9 cellular contexts compared by ENCODE assay signal in genomic region chr15:78765154-78765860, GRCh38. TPM values are rescaled to one million over a fixed set of nuclear protein-coding genes. Genes with fewer than 3 reads are reported as not detected.
DNase-seq lines count a peak whose midpoint lies in the region; ATAC-seq and TF ChIP-seq lines count a peak whose summit lies in the region.
"Not testable (repeated sequence)": the region's sequence is repeated elsewhere in the genome, so short reads cannot be mapped to it uniquely, and the experiment has no call there.
"Had no signal": no experiment of that assay in that cellular context is flagged by ENCODE, and none has a peak within 500 bp of the region (broad histone marks: within the 10 kb centered on the region; RNA-seq: fewer than 3 reads in every experiment).

No MANE protein-coding gene starts in this region.

- H3K4me3 ChIP-seq in BLaER1 treated with 17β-estradiol and CSF1 and Interleukin-3, amounts not matched to agents 10 nM and 100 nM; NT2/D1 (ENCODE audit: insufficient read length, low read depth); dorsolateral prefrontal cortex; right cardiac atrium (ENCODE audit: low read length); lower lobe of right lung; osteoblast (ENCODE audit: insufficient read depth, low read length); spleen: not testable (repeated sequence)

- H3K4me3 Mint-ChIP-seq in activated naive CD8-positive, alpha-beta T cell treated with anti-CD3 and anti-CD28 coated beads, Interleukin-2, amount 10 ng/mL, durations not matched to agents 7 days and 5 days = not testable (repeated sequence)

- not testable (repeated sequence) for H3K9me3 Mint-ChIP-seq in activated naive CD8-positive, alpha-beta T cell treated with anti-CD3 and anti-CD28 coated beads, Interleukin-2, amount 10 ng/mL, durations not matched to agents 7 days and 5 days

- not testable (repeated sequence) for H4K20me1 ChIP-seq in BLaER1 treated with 17β-estradiol and CSF1 and Interleukin-3, amounts not matched to agents 10 nM and 100 nM; osteoblast (ENCODE audit: insufficient read depth, low read length)

- not testable (repeated sequence) for DNase-seq in NT2/D1 (ENCODE audit: low read depth, low spot score)
- DNase-seq in activated naive CD8-positive, alpha-beta T cell treated with anti-CD3 and anti-CD28 coated beads, Interleukin-2, amount 10 ng/mL, durations not matched to agents 7 days and 5 days = peak; percentile 27
- peak in 7 of 10 donors; percentile 17 to 69 (median 38) for DNase-seq in dorsolateral prefrontal cortex
- peak in 2 of 3 donors; percentile 69 for DNase-seq in right cardiac atrium
- DNase-seq in lower lobe of right lung = peak; percentile 34
- peak; percentile 45 for DNase-seq in osteoblast (ENCODE audit: insufficient read length, low spot score, missing footprints)
- DNase-seq in spleen = peak; percentile 66

- POLR2A ChIA-PET in activated naive CD8-positive, alpha-beta T cell treated with anti-CD3 and anti-CD28 coated beads, Interleukin-2, amount 10 ng/mL, durations not matched to agents 7 days and 5 days (lab: Charles Lee) = interaction anchor here (0.9 kb wide), 1 partner anchor 107 kb away, joined by 4 read pairs; the partner anchor contains the start of gene MORF4L1

- not testable (repeated sequence) for TF ChIP-seq CTCF in dorsolateral prefrontal cortex (IDR thresholded peaks at IDR 0.05 in 54 of 56, conservative IDR thresholded peaks at IDR 0.05 in 2 of 56; ENCODE audit: low read depth in 1 of 56, partially characterized antibody in 56 of 56); lower lobe of right lung (IDR thresholded peaks at IDR 0.05); osteoblast (IDR thresholded peaks at IDR 0.05; ENCODE audit: extremely low read depth, low read depth, low read length); spleen (IDR thresholded peaks at IDR 0.05 in 8 of 11, conservative IDR thresholded peaks at IDR 0.05 in 3 of 11)

- not testable (repeated sequence) for H3K27ac Mint-ChIP-seq in activated naive CD8-positive, alpha-beta T cell treated with anti-CD3 and anti-CD28 coated beads, Interleukin-2, amount 10 ng/mL, durations not matched to agents 7 days and 5 days

- not testable (repeated sequence) for H3K36me3 Mint-ChIP-seq in activated naive CD8-positive, alpha-beta T cell treated with anti-CD3 and anti-CD28 coated beads, Interleukin-2, amount 10 ng/mL, durations not matched to agents 7 days and 5 days

- H3K27me3 Mint-ChIP-seq in activated naive CD8-positive, alpha-beta T cell treated with anti-CD3 and anti-CD28 coated beads, Interleukin-2, amount 10 ng/mL, durations not matched to agents 7 days and 5 days = not testable (repeated sequence)

- H3K4me1 ChIP-seq in BLaER1 treated with 17β-estradiol and CSF1 and Interleukin-3, amounts not matched to agents 10 nM and 100 nM = peaks cover 50 to 95% (median 88%) of the 10 kb centered on the region in 10 experiments
- H3K4me1 ChIP-seq in NT2/D1 (ENCODE audit: insufficient read depth, insufficient read length) = peaks cover 16% of the 10 kb centered on the region
- peaks cover 13% of the 10 kb centered on the region for H3K4me1 ChIP-seq in right cardiac atrium (ENCODE audit: control insufficient read depth, insufficient read depth, low read length)
- H3K4me1 ChIP-seq in lower lobe of right lung = peaks cover 15% of the 10 kb centered on the region
- H3K4me1 ChIP-seq in osteoblast (ENCODE audit: insufficient read depth, low read length) = not testable (repeated sequence)
- peaks cover 11 to 49% (median 23%) of the 10 kb centered on the region in 6 donors for H3K4me1 ChIP-seq in spleen

- H3K4me2 ChIP-seq in BLaER1 treated with 17β-estradiol and CSF1 and Interleukin-3, amounts not matched to agents 10 nM and 100 nM = peak overlapping the region; percentile 75 to 99 (median 94); a peak in 21 of 22 replicates
- H3K4me2 ChIP-seq in osteoblast (ENCODE audit: insufficient read depth, low read length) = not testable (repeated sequence)

- peaks cover 17% of the 10 kb centered on the region for H3K4me1 Mint-ChIP-seq in activated naive CD8-positive, alpha-beta T cell treated with anti-CD3 and anti-CD28 coated beads, Interleukin-2, amount 10 ng/mL, durations not matched to agents 7 days and 5 days

- not testable (repeated sequence) for ATAC-seq in activated naive CD8-positive, alpha-beta T cell treated with anti-CD3 and anti-CD28 coated beads, Interleukin-2, amount 10 ng/mL, durations not matched to agents 7 days and 5 days (ENCODE audit: low read depth); lower lobe of right lung
- ATAC-seq in right cardiac atrium = peak; percentile 3 to 12

- H3K27me3 ChIP-seq in BLaER1 treated with 17β-estradiol and CSF1 and Interleukin-3, amounts not matched to agents 10 nM and 100 nM = peaks cover 0 to 12% (median 0%) of the 10 kb centered on the region in 11 experiments; a peak in 2 of 22 replicates
- not testable (repeated sequence) for H3K27me3 ChIP-seq in NT2/D1 (ENCODE audit: insufficient read depth, insufficient read length); dorsolateral prefrontal cortex; right cardiac atrium (ENCODE audit: control insufficient read depth, insufficient read depth); lower lobe of right lung (ENCODE audit: low read depth); osteoblast (ENCODE audit: insufficient read depth, low read length); spleen (replicated peaks in 1 of 7)

- not testable (repeated sequence) for H2AFZ ChIP-seq in osteoblast (ENCODE audit: low read length)

- H3K9ac ChIP-seq in BLaER1 treated with 17β-estradiol and CSF1 and Interleukin-3, amounts not matched to agents 10 nM and 100 nM = peak overlapping the region in 5 of 11 experiments; percentile 71 to 85 (median 80); a peak in 8 of 22 replicates
- peak overlapping the region; percentile 21 for H3K9ac ChIP-seq in NT2/D1 (ENCODE audit: insufficient read length, low read depth)

- H3K79me2 ChIP-seq in osteoblast (ENCODE audit: insufficient read depth, low read length) = not testable (repeated sequence)

- 73% methylated on average over 18 of the region's 18 CpGs for WGBS in right cardiac atrium
- 76 to 89% (median 80%) methylated on average over 3 to 18 of the region's 18 CpGs for WGBS in spleen, 5 donors

- not testable (repeated sequence) for H3K36me3 ChIP-seq in BLaER1 treated with 17β-estradiol and CSF1 and Interleukin-3, amounts not matched to agents 10 nM and 100 nM; NT2/D1 (ENCODE audit: insufficient read depth, insufficient read length, low read length); lower lobe of right lung; osteoblast (ENCODE audit: insufficient read depth, low read length); spleen

- not testable (repeated sequence) for H3K9me3 ChIP-seq in BLaER1 treated with 17β-estradiol and CSF1 and Interleukin-3, amounts not matched to agents 10 nM and 100 nM (replicated peaks in 1 of 11); NT2/D1 (ENCODE audit: insufficient read depth, low read length); right cardiac atrium (ENCODE audit: control insufficient read depth, low read length); lower lobe of right lung; osteoblast (ENCODE audit: low read depth, low read length); spleen

- intact Hi-C loops in dorsolateral prefrontal cortex (cut with DNase I) = loop anchor here in 1 of 2 donors (5.0 kb wide), 1 partner anchor 107 kb away; the partner anchor contains the start of gene MORF4L1
- intact Hi-C loops in right cardiac atrium (cut with DNase I) = loop anchor here in 1 of 4 donors (10.0 kb wide), 1 partner anchor 49 kb away; the partner anchor contains the start of gene ADAMTS7
- intact Hi-C loops in lower lobe of right lung (cut with DNase I); spleen (cut with DNase I; ENCODE audit: low total_unique reads): not testable (repeated sequence)

- not testable (repeated sequence) for TF ChIP-seq POLR2A in spleen (IDR thresholded peaks at IDR 0.05)

- H3K27ac ChIP-seq in BLaER1 treated with 17β-estradiol and CSF1 and Interleukin-3, amounts not matched to agents 10 nM and 100 nM = peak overlapping the region in 7 of 11 experiments; percentile 11 to 98 (median 93); a peak in 10 of 22 replicates
- H3K27ac ChIP-seq in dorsolateral prefrontal cortex (peak overlapping the region in 2 of 59 donors; percentile 8 to 28), right cardiac atrium (ENCODE audit: low read length) (peak overlapping the region; percentile 13)
- H3K27ac ChIP-seq in lower lobe of right lung; osteoblast (ENCODE audit: low read depth, low read length); spleen: not testable (repeated sequence)

RNA-seq across cellular contexts. Expression of gene ADAMTS7, which starts 46.0 kb away (rescaled TPM):
- total RNA-seq in activated naive CD8-positive, alpha-beta T cell treated with anti-CD3 and anti-CD28 coated beads, Interleukin-2, amount 10 ng/mL, durations not matched to agents 7 days and 5 days = under 1 TPM in 1 of 2 experiments, not detected in 1; 0.14 TPM
- total RNA-seq in dorsolateral prefrontal cortex (1 to 10 TPM in 109 of 120 experiments, under 1 TPM in 11; 0.48 to 5.1 (median 1.7) TPM), right cardiac atrium (10 to 100 TPM; 38.8 to 85.9 (median 82.0) TPM), lower lobe of right lung (5.3 TPM), osteoblast (32.4 and 34.0 TPM in 2 replicates), spleen (10 to 100 TPM in 1 of 7 donors, 1 to 10 TPM in 6; 3.4 to 15.0 (median 8.3) TPM)
- polyA plus RNA-seq in right cardiac atrium (40.3 TPM), spleen (1 to 10 TPM in 2 of 3 donors, under 1 TPM in 1; 0.47 to 8.4 (median 2.2) TPM)
- total RNA-seq: CD4-positive, CD25-positive, alpha-beta regulatory T cell had no signal
- polyA plus RNA-seq: CD4-positive, CD25-positive, alpha-beta regulatory T cell had no signal
